Comparison of ENCODE assay signal across 19 cellular contexts in the genomic region with DNA sequence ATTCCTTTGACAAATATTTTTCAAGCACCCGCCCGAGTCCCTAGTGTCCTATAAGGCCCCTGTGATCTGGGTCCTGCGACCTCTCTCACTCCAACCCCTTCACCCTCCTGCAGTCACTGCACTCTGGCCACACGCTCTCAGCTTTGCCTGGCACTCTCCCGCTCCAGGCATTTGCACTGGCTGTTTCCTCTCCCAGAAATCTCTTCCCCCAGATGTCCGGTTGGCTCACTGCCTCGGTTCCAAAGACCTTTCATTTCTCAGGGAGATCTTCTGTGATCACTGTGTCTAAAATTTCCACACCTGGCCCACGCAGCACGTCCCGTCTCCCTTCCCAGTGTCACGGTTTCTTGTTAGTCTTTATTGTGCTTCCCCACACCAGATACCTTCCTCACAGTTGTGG.
A peak's percentile ranks its signal among the peaks of the same experiment; 100 is the strongest.
DNase-seq lines count a peak whose midpoint lies in the region; ATAC-seq, FAIRE-seq and TF ChIP-seq lines count a peak whose summit lies in the region.
"Had no signal": no experiment of that assay in that cellular context is flagged by ENCODE, and none has a peak within 500 bp of the region (broad histone marks: within the 10 kb centered on the region; RNA-seq: fewer than 3 reads in every experiment).

No MANE protein-coding gene starts in this region.

- in situ Hi-C loops in GM23248 (cut with MboI) (no loop called here), Panc1 (cut with HindIII; ENCODE audit: low pct_unique_long_range_greater_than_20kb, low sequenced_read_pairs) (no loop called here)

- no peaks in the 10 kb centered on the region for H4K20me1 ChIP-seq in GM23248 (ENCODE audit: insufficient read depth)
- H4K20me1 ChIP-seq in endothelial cell of umbilical vein (replicated peaks; ENCODE audit: control insufficient read depth, extremely low read depth, insufficient read depth, low read length): no peaks in the 10 kb centered on the region

- H2AFZ ChIP-seq in GM23248 (no peak overlapping the region), endothelial cell of umbilical vein (ENCODE audit: low read depth, low read length) (no peak overlapping the region)
- H2AFZ ChIP-seq: parathyroid adenoma, PC-9 had no signal

- H3K4me2 ChIP-seq in GM23248 (ENCODE audit: unreplicated experiment): no peak overlapping the region
- no peak overlapping the region for H3K4me2 ChIP-seq in endothelial cell of umbilical vein (ENCODE audit: insufficient read depth, low read length)
- H3K4me2 ChIP-seq: PC-9 had no signal

- H3K27ac ChIP-seq in GM23248 (no peak overlapping the region), Panc1 (ENCODE audit: low read length) (no peak overlapping the region), endothelial cell of umbilical vein (ENCODE audit: insufficient read depth, low read depth, low read length) (no peak overlapping the region)
- H3K27ac ChIP-seq: parathyroid adenoma, PC-9, tibial artery had no signal

- POLR2A ChIA-PET in Panc1 (lab: Charles Lee) (no interaction called here), endothelial cell of umbilical vein (lab: Charles Lee) (no interaction called here)

- H3K4me3 ChIP-seq in GM23248: no peak overlapping the region
- H3K4me3 ChIP-seq in Panc1 (ENCODE audit: low read depth in 2 of 2, low read length in 2 of 2): peak overlapping the region in 1 of 2 experiments; percentile 8; a peak in 1 of 4 replicates
- no peak overlapping the region for H3K4me3 ChIP-seq in endothelial cell of umbilical vein (replicated peaks in 1 of 3; ENCODE audit: insufficient read depth in 1 of 3, low read depth in 1 of 3, low read length in 3 of 3)
- no peak overlapping the region for H3K4me3 ChIP-seq in mucosa of descending colon
- H3K4me3 ChIP-seq: PC-9, tibial artery had no signal

- intact Hi-C loops in Panc1 (cut with micrococcal nuclease; ENCODE audit: unreplicated experiment) (no loop called here), endothelial cell of umbilical vein (cut with micrococcal nuclease) (no loop called here), mucosa of descending colon (cut with DNase I, micrococcal nuclease) (no loop called here)

- no TSS peak for BruUV-seq in Panc1 (replicated peaks; lab: Mats Ljungman, UMichigan)
- BruUV-seq in endothelial cell of umbilical vein (replicated peaks; lab: Mats Ljungman, UMichigan): no TSS peak

- H3K9me1 ChIP-seq in endothelial cell of umbilical vein (replicated peaks; ENCODE audit: control insufficient read depth, extremely low read depth, insufficient read depth, low read length): no peaks in the 10 kb centered on the region

- TF ChIP-seq CTCF in Panc1 (IDR thresholded peaks at IDR 0.05): no peak
- TF ChIP-seq CTCF in endothelial cell of umbilical vein (IDR thresholded peaks at IDR 0.05; ENCODE audit: extremely low read depth in 1 of 2, insufficient read depth in 1 of 2, low read depth in 1 of 2, low read length in 2 of 2): no peak
- no peak for TF ChIP-seq CTCF in mucosa of descending colon (IDR thresholded peaks at IDR 0.05)

- H3K79me2 ChIP-seq in GM23248 (ENCODE audit: insufficient read depth) (no peaks in the 10 kb centered on the region), endothelial cell of umbilical vein (ENCODE audit: control insufficient read depth, insufficient read depth, low read length) (no peaks in the 10 kb centered on the region)
- H3K79me2 ChIP-seq: parathyroid adenoma had no signal

- peak; percentile 6 for DNase-seq in GM23248
- no peak for DNase-seq in Panc1 (ENCODE audit: low read depth, low spot score)
- DNase-seq in endothelial cell of umbilical vein (ENCODE audit: low read depth, low spot score): peak; percentile 5
- DNase-seq in pons (ENCODE audit: low spot score): peak; percentile 17
- no peak for DNase-seq in mucosa of descending colon
- DNase-seq: activated naive CD4-positive, alpha-beta T cell treated with anti-CD3 and anti-CD28 coated beads, Interleukin-2, amount 50 U/mL, for 16 hours; activated T-cell treated with anti-CD3 and anti-CD28 coated beads, Interleukin-2, amount 50 U/mL, for 24 hours; CD4-positive, alpha-beta T cell; naive B cell; NCI-H2171; PC-9; stimulated activated CD4-positive, alpha-beta T cell treated with anti-CD3 and anti-CD28 coated beads, Interleukin-1b, Interleukin-23, amount 100 ng/mL, for 48 hours; T-helper 9 cell had no signal

- no peaks in the 10 kb centered on the region for H3K9me2 ChIP-seq in GM23248 (ENCODE audit: insufficient read depth)

- CTCF ChIA-PET in Panc1 (lab: Charles Lee) (no interaction called here), endothelial cell of umbilical vein (lab: Charles Lee) (no interaction called here)

- TF ChIP-seq POLR2A in endothelial cell of umbilical vein (IDR thresholded peaks at IDR 0.05; ENCODE audit: low read depth, low read length): no peak

- 2 to 3% methylated on average over 11 of the region's 11 CpGs for WGBS in GM23248 (ENCODE audit: low coverage in 1 of 2, low lambda C conversion rate in 2 of 2, missing lambda C conversion rate in 2 of 2), 2 experiments

- H3K4me1 ChIP-seq in GM23248 (ENCODE audit: insufficient read depth): no peaks in the 10 kb centered on the region
- H3K4me1 ChIP-seq in Panc1 (ENCODE audit: control insufficient read depth, insufficient read depth, low read length): no peaks in the 10 kb centered on the region
- H3K4me1 ChIP-seq in endothelial cell of umbilical vein (ENCODE audit: control insufficient read depth, extremely low read depth, insufficient read depth, low read length): no peaks in the 10 kb centered on the region
- H3K4me1 ChIP-seq in mucosa of descending colon (ENCODE audit: low read depth): no peaks in the 10 kb centered on the region
- H3K4me1 ChIP-seq: parathyroid adenoma had no signal

- H3K9me3 ChIP-seq in GM23248 (ENCODE audit: low read depth): no peaks in the 10 kb centered on the region
- H3K9me3 ChIP-seq in Panc1 (ENCODE audit: control insufficient read depth, insufficient read depth, low read depth, low read length): no peaks in the 10 kb centered on the region
- no peaks in the 10 kb centered on the region for H3K9me3 ChIP-seq in endothelial cell of umbilical vein (replicated peaks; ENCODE audit: control insufficient read depth, insufficient read depth, low read length)
- no peaks in the 10 kb centered on the region for H3K9me3 ChIP-seq in mucosa of descending colon
- H3K9me3 ChIP-seq: tibial artery had no signal

- dilution Hi-C loops in endothelial cell of umbilical vein (cut with MboI; ENCODE audit: extremely low pct_ligation_motif_present, low sequenced_read_pairs): no loop called here

- no peak for FAIRE-seq in endothelial cell of umbilical vein (lab: Jason Lieb, UNC)
- FAIRE-seq: endometrium had no signal

- ATAC-seq in Panc1 (0 out of 2 replicates have a peak, but pooled peaks have one; percentile 48), HG03025 (IDR thresholded peaks at IDR 0.05; ENCODE audit: low FRiP score, unreplicated experiment) (no peak), GM18873 (IDR thresholded peaks at IDR 0.05; ENCODE audit: low FRiP score, unreplicated experiment) (no peak), mucosa of descending colon (no peak)
- ATAC-seq: stimulated activated memory B cell treated with anti-CD40 and anti-IgM and Interleukin-4, amounts not matched to agents 10 μg/mL and 1 μg/mL and 100 μg/mL, for 72 hours had no signal

- H3K36me3 ChIP-seq in GM23248 (ENCODE audit: low read depth): no peaks in the 10 kb centered on the region
- H3K36me3 ChIP-seq in Panc1 (ENCODE audit: control insufficient read depth, insufficient read depth, low read length): no peaks in the 10 kb centered on the region
- no peaks in the 10 kb centered on the region for H3K36me3 ChIP-seq in endothelial cell of umbilical vein (ENCODE audit: control insufficient read depth in 2 of 2, extremely low read depth in 1 of 2, insufficient read depth in 2 of 2, low read length in 2 of 2)
- no peaks in the 10 kb centered on the region for H3K36me3 ChIP-seq in mucosa of descending colon (ENCODE audit: low read depth)
- H3K36me3 ChIP-seq: tibial artery had no signal

- H3K27me3 ChIP-seq in GM23248 (replicated peaks; ENCODE audit: insufficient read depth) (peaks cover 11% of the 10 kb centered on the region; the same call in 1 of the 2 replicates), Panc1 (ENCODE audit: control insufficient read depth, insufficient read depth, low read length) (peaks cover 4% of the 10 kb centered on the region; the same call in 1 of the 2 replicates), endothelial cell of umbilical vein (ENCODE audit: control insufficient read depth in 2 of 2, insufficient read depth in 2 of 2, low read length in 2 of 2) (no peaks in the 10 kb centered on the region)

- no peak overlapping the region for H3K9ac ChIP-seq in GM23248
- no peak overlapping the region for H3K9ac ChIP-seq in endothelial cell of umbilical vein (replicated peaks; ENCODE audit: extremely low read depth, insufficient read depth, low read length)
- H3K9ac ChIP-seq: parathyroid adenoma had no signal

- no peaks in the 10 kb centered on the region for H3F3A ChIP-seq in GM23248 (ENCODE audit: insufficient read depth)

TF ChIP-seq in endothelial cell of umbilical vein, 7 proteins besides CTCF, POLR2A, EP300 and RAD21:
- TF ChIP-seq POLR2AphosphoS5 (IDR thresholded peaks at IDR 0.05; ENCODE audit: insufficient read depth, low read depth, low read length) (no peak), GATA2 (IDR thresholded peaks at IDR 0.05; ENCODE audit: insufficient read depth, insufficient read length, low read depth, low read length) (no peak), JUN (IDR thresholded peaks at IDR 0.05; ENCODE audit: borderline replicate concordance, insufficient read depth, insufficient read length, low read depth) (no peak), MYC (IDR thresholded peaks at IDR 0.05; ENCODE audit: low read depth, low read length) (no peak), FOS (IDR thresholded peaks at IDR 0.05; ENCODE audit: borderline replicate concordance, insufficient read depth, low read length) (no peak), EZH2 (IDR thresholded peaks at IDR 0.05; ENCODE audit: borderline replicate concordance, low read depth, low read length, severe bottlenecking) (no peak)
- TF ChIP-seq, protein P1, sequence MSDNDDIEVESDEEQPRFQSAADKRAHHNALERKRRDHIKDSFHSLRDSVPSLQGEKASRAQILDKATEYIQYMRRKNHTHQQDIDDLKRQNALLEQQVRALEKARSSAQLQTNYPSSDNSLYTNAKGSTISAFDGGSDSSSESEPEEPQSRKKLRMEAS (IDR thresholded peaks at IDR 0.05; ENCODE audit: insufficient read depth, insufficient read length): no peak

Comparison
In these comparisons a context has a peak if more than half of its experiments do, and no peak if none do; other contexts are left out.
1. DNase-seq: peak in GM23248 (single experiment), endothelial cell of umbilical vein (single experiment) and pons (single experiment); none in Panc1 (single experiment) and mucosa of descending colon (0 of 3).